8 cellular contexts compared by ENCODE assay signal in genomic region chr3:42014949-42015533, GRCh38. TPM values are rescaled to one million over a fixed set of nuclear protein-coding genes. Genes with fewer than 3 reads are reported as not detected.
A peak's percentile ranks its signal among the peaks of the same experiment; 100 is the strongest.
DNase-seq lines count a peak whose midpoint lies in the region; ATAC-seq, FAIRE-seq and TF ChIP-seq lines count a peak whose summit lies in the region.

No MANE protein-coding gene starts in this region.

- H3K4me2 ChIP-seq in SU-DHL-6 (ENCODE audit: low read depth, low read length, poor library complexity, severe bottlenecking) (peak overlapping the region; percentile 91), endothelial cell of umbilical vein (ENCODE audit: insufficient read depth, low read length) (peak overlapping the region; percentile 85)

- H3K27me3 ChIP-seq in SU-DHL-6 (ENCODE audit: low read length): no peaks in the 10 kb centered on the region
- H3K27me3 ChIP-seq in endothelial cell of umbilical vein (ENCODE audit: control insufficient read depth in 2 of 2, insufficient read depth in 2 of 2, low read length in 2 of 2): no peaks in the 10 kb centered on the region
- H3K27me3 ChIP-seq in mucosa of stomach (ENCODE audit: control insufficient read depth, insufficient read depth, low read length): no peaks in the 10 kb centered on the region

- no peak for TF ChIP-seq POLR2A in endothelial cell of umbilical vein (IDR thresholded peaks at IDR 0.05; ENCODE audit: low read depth, low read length)

- H3K4me3 ChIP-seq in HEK293 (ENCODE audit: low read depth, low read length): peak overlapping the region; percentile 89
- peak overlapping the region; percentile 64 for H3K4me3 ChIP-seq in SU-DHL-6 (ENCODE audit: insufficient read depth, low read length, poor library complexity, severe bottlenecking)
- H3K4me3 ChIP-seq in endothelial cell of umbilical vein (replicated peaks in 1 of 3; ENCODE audit: insufficient read depth in 1 of 3, low read depth in 1 of 3, low read length in 3 of 3): peak overlapping the region; percentile 10 to 86 (median 70)
- peak overlapping the region; percentile 76 for H3K4me3 ChIP-seq in mucosa of stomach (ENCODE audit: low read length)

- no peak for TF ChIP-seq CTCF in C4-2B (conservative IDR thresholded peaks at IDR 0.05)
- TF ChIP-seq CTCF in HEK293 (tag by site-specific recombination; IDR thresholded peaks at IDR 0.05): no peak
- no peak for TF ChIP-seq CTCF in SU-DHL-6 (IDR thresholded peaks at IDR 0.05; ENCODE audit: insufficient read depth, low read length, poor library complexity, severe bottlenecking)
- no peak for TF ChIP-seq CTCF in endothelial cell of umbilical vein (IDR thresholded peaks at IDR 0.05; ENCODE audit: extremely low read depth in 1 of 2, insufficient read depth in 1 of 2, low read depth in 1 of 2, low read length in 2 of 2)

- peak; percentile 81 for FAIRE-seq in endothelial cell of umbilical vein (lab: Jason Lieb, UNC)

- H3K79me2 ChIP-seq in SU-DHL-6 (ENCODE audit: insufficient read depth, low read length) (peaks cover 62% of the 10 kb centered on the region), endothelial cell of umbilical vein (ENCODE audit: control insufficient read depth, insufficient read depth, low read length) (peaks cover 60% of the 10 kb centered on the region)

- CTCF ChIA-PET in HEK293 (lab: Yijun Ruan, JAX) (no interaction called here), endothelial cell of umbilical vein (lab: Charles Lee) (interaction anchor here (1.1 to 4.4 kb wide), 10 partner anchors 10 to 176 kb away, joined by 3 to 56 read pairs (median 6); partner anchors contain the start of gene ULK4)

- ATAC-seq in GM18861 (IDR thresholded peaks at IDR 0.05; ENCODE audit: unreplicated experiment) (no peak), HG03108 (IDR thresholded peaks at IDR 0.05; ENCODE audit: unreplicated experiment) (no peak)

- peaks cover 12% of the 10 kb centered on the region; the same call in 1 of the 2 replicates for H4K20me1 ChIP-seq in SU-DHL-6 (ENCODE audit: low read depth, low read length)
- no peaks in the 10 kb centered on the region for H4K20me1 ChIP-seq in endothelial cell of umbilical vein (replicated peaks; ENCODE audit: control insufficient read depth, extremely low read depth, insufficient read depth, low read length)

- H3K9me3 ChIP-seq in HEK293 (ENCODE audit: control insufficient read depth, insufficient read depth, low read depth, low read length) (no peaks in the 10 kb centered on the region), SU-DHL-6 (ENCODE audit: insufficient read depth, low read length) (no peaks in the 10 kb centered on the region), endothelial cell of umbilical vein (replicated peaks; ENCODE audit: control insufficient read depth, insufficient read depth, low read length) (no peaks in the 10 kb centered on the region), mucosa of stomach (ENCODE audit: control insufficient read depth, low read length) (no peaks in the 10 kb centered on the region)

- H3K9ac ChIP-seq in SU-DHL-6 (ENCODE audit: low read length) (peak overlapping the region; percentile 93), endothelial cell of umbilical vein (replicated peaks; ENCODE audit: extremely low read depth, insufficient read depth, low read length) (peak overlapping the region; percentile 70), mucosa of stomach (ENCODE audit: low read length) (peak overlapping the region; percentile 88)

- POLR2A ChIA-PET in HEK293 (lab: Yijun Ruan, JAX): interaction anchor here (0.9 to 1.2 kb wide), 2 partner anchors 57 to 84 kb away, joined by 3 to 4 read pairs; no protein-coding TSS in a partner anchor
- POLR2A ChIA-PET in endothelial cell of umbilical vein (lab: Charles Lee): interaction anchor here (0.7 to 1.1 kb wide), 2 partner anchors 10 to 57 kb away, joined by 3 to 9 read pairs; no protein-coding TSS in a partner anchor

- intact Hi-C loops in endothelial cell of umbilical vein (cut with micrococcal nuclease): loop anchor here (1.0 kb wide), 4 partner anchors 28 to 84 kb away; partner anchors contain the start of gene ULK4

- H3K4me1 ChIP-seq in HEK293 (ENCODE audit: control insufficient read depth, insufficient read depth, low read length) (peaks cover 2% of the 10 kb centered on the region; the same call in 1 of the 2 replicates), endothelial cell of umbilical vein (ENCODE audit: control insufficient read depth, extremely low read depth, insufficient read depth, low read length) (peaks cover 32% of the 10 kb centered on the region), mucosa of stomach (ENCODE audit: control insufficient read depth, insufficient read depth, low read length) (peaks cover 40% of the 10 kb centered on the region)

- peaks cover 31% of the 10 kb centered on the region for H3F3A ChIP-seq in SU-DHL-6 (ENCODE audit: insufficient read depth)

- H3K27ac ChIP-seq in C4-2B (peak overlapping the region; percentile 93), HEK293 (ENCODE audit: extremely low read depth, low read depth, low read length) (no peak overlapping the region), SU-DHL-6 (ENCODE audit: low read depth, low read length) (peak overlapping the region; percentile 84), endothelial cell of umbilical vein (ENCODE audit: insufficient read depth, low read depth, low read length) (peak overlapping the region; percentile 21)

- H3K9me2 ChIP-seq in SU-DHL-6 (replicated peaks; ENCODE audit: insufficient read depth, low read length): no peaks in the 10 kb centered on the region

- dilution Hi-C loops in endothelial cell of umbilical vein (cut with MboI; ENCODE audit: extremely low pct_ligation_motif_present, low sequenced_read_pairs): no loop called here

- DNase-seq in endothelial cell of umbilical vein (ENCODE audit: low read depth, low spot score) (peak; percentile 66), GM19238 (ENCODE audit: insufficient read length, low spot score) (no peak)

- no peaks in the 10 kb centered on the region for H3K9me1 ChIP-seq in endothelial cell of umbilical vein (replicated peaks; ENCODE audit: control insufficient read depth, extremely low read depth, insufficient read depth, low read length)

- TSS peak; percentile 32 for BruUV-seq in endothelial cell of umbilical vein (replicated peaks; lab: Mats Ljungman, UMichigan)

- H3K36me3 ChIP-seq in HEK293 (ENCODE audit: control insufficient read depth in 2 of 2, insufficient read depth in 1 of 2, low read length in 2 of 2) (no peaks in the 10 kb centered on the region), SU-DHL-6 (ENCODE audit: low read length) (no peaks in the 10 kb centered on the region), endothelial cell of umbilical vein (ENCODE audit: control insufficient read depth in 2 of 2, extremely low read depth in 1 of 2, insufficient read depth in 2 of 2, low read length in 2 of 2) (no peaks in the 10 kb centered on the region), mucosa of stomach (ENCODE audit: control insufficient read depth, insufficient read depth, low read length) (no peaks in the 10 kb centered on the region)

- H2AFZ ChIP-seq in SU-DHL-6 (ENCODE audit: low read depth, low read length, severe bottlenecking) (no peak overlapping the region), endothelial cell of umbilical vein (ENCODE audit: low read depth, low read length) (no peak overlapping the region)

TF ChIP-seq in HEK293, 187 proteins besides CTCF, POLR2A, EP300 and RAD21 (continues in another document):
- TF ChIP-seq ZNF621 (tag by site-specific recombination; IDR thresholded peaks at IDR 0.05) (no peak), ZBTB44 (tag by site-specific recombination; IDR thresholded peaks at IDR 0.05) (no peak), ZNF830 (tag by site-specific recombination; IDR thresholded peaks at IDR 0.05; ENCODE audit: low read depth) (no peak), SCRT2 (tag by site-specific recombination; IDR thresholded peaks at IDR 0.05) (peak; percentile 83), ZNF112 (tag by site-specific recombination; IDR thresholded peaks at IDR 0.05) (no peak)

TF ChIP-seq in endothelial cell of umbilical vein, 7 proteins besides CTCF, POLR2A, EP300 and RAD21:
- no peak for TF ChIP-seq FOS (IDR thresholded peaks at IDR 0.05; ENCODE audit: borderline replicate concordance, insufficient read depth, low read length)
- TF ChIP-seq POLR2AphosphoS5 (IDR thresholded peaks at IDR 0.05; ENCODE audit: insufficient read depth, low read depth, low read length): no peak
- no peak for TF ChIP-seq MAX (IDR thresholded peaks at IDR 0.05; ENCODE audit: insufficient read depth, insufficient read length)
- TF ChIP-seq JUN (IDR thresholded peaks at IDR 0.05; ENCODE audit: borderline replicate concordance, insufficient read depth, insufficient read length, low read depth): no peak
- no peak for TF ChIP-seq MYC (IDR thresholded peaks at IDR 0.05; ENCODE audit: low read depth, low read length)
- TF ChIP-seq GATA2 (IDR thresholded peaks at IDR 0.05; ENCODE audit: insufficient read depth, insufficient read length, low read depth, low read length): no peak

RNA-seq across cellular contexts. Expression of gene ULK4, which starts 53.1 kb away (rescaled TPM):
- total RNA-seq in endothelial cell of umbilical vein: 13.1 and 16.0 TPM in 2 replicates
- 1.9 and 3.3 TPM in 2 replicates for polyA plus RNA-seq in endothelial cell of umbilical vein
- polyA plus RNA-seq in endothelial cell of umbilical vein (2011; cell fraction: cytosol; rRNA removed): 3.1 and 3.5 TPM in 2 replicates
- polyA plus RNA-seq in endothelial cell of umbilical vein (2011; cell fraction: nucleus; rRNA removed): 9.9 and 15.0 TPM in 2 replicates
- 6.5 and 7.7 TPM in 2 replicates for polyA plus RNA-seq in endothelial cell of umbilical vein (2012)
- polyA minus RNA-seq in endothelial cell of umbilical vein: 15.1 and 19.8 TPM in 2 replicates
- 4.6 TPM for polyA minus RNA-seq in endothelial cell of umbilical vein (2011; cell fraction: cytosol; rRNA and poly(A)+ RNA removed)
- 51.2 and 70.5 TPM in 2 replicates for polyA minus RNA-seq in endothelial cell of umbilical vein (2011; cell fraction: nucleus; rRNA and poly(A)+ RNA removed)
